ENCODE assay signal across 8 cellular contexts in the genomic region with DNA sequence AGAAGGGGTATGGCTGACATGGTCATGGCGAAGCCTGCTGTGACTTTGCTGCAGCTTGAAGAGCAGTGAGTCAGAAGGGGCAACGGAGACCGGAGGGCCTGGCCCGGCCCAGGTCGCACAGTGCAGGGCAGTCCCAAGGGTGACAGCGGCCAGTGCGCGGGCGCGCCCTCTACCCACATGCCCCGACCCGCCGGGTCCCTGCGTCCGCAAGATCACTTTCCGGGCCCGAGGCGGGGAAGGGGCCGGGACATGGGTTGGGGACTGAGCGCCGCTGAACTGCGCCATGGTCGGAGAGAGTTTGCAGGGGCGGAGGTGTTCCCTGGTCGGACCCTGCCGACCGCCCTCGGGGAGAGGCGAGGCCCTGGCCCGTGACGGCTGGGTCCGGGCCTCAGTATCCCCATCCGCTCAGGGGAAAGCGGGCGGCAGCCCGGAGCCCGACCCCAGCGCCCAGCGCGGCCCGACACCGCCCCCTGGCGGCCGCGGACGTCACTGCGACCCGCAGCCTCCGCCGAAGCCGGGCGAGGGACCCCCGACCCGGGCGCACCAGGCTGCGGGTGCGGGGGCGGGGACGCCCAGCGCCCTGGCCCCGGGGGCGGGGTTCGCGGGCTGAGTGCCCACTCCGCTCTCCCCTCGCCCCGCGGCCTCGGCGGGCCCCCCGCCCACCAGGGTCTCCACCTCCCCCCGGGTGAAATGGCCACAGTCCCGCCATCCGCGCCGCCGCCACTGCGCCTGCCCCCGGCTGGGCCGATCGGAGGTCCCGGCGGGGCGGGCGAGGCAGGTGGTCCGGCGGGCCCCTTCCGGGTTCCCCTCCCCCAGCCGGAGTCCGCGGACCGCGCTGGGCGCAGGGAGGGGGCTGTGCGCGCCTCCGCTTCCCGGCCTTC. TPM values are rescaled to one million over a fixed set of nuclear protein-coding genes. Genes with fewer than 3 reads are reported as not detected.
DNase-seq lines count a peak whose midpoint lies in the region; ATAC-seq and TF ChIP-seq lines count a peak whose summit lies in the region.

No MANE protein-coding gene starts in this region.

- peak; percentile 60 for DNase-seq in ELR (ENCODE audit: low read depth)
- peak; percentile 55 for DNase-seq in GM23248
- DNase-seq in NCI-H69 (lab: John Stamatoyannopoulos, UW), result peak; percentile 62
- DNase-seq in activated T-cell treated with anti-CD3 and anti-CD28 coated beads for 48 hours (ENCODE audit: low read depth), result peak; percentile 66
- DNase-seq in esophagus muscularis mucosa (ENCODE audit: extremely low spot score), result no peak
- peak; percentile 72 for DNase-seq in natural killer cell
- DNase-seq in superior temporal gyrus (ENCODE audit: extremely low spot score), result no peak

- no peak for TF ChIP-seq POLR2A in esophagus muscularis mucosa (IDR thresholded peaks at IDR 0.05; ENCODE audit: low read depth)

- H3K27me3 ChIP-seq in GM23248 (replicated peaks; ENCODE audit: insufficient read depth) (no peaks in the 10 kb centered on the region), esophagus muscularis mucosa (no peaks in the 10 kb centered on the region)

- no peak for TF ChIP-seq EP300 in esophagus muscularis mucosa (IDR thresholded peaks at IDR 0.05)

- peaks cover 4 to 9% of the 10 kb centered on the region in 2 donors for H3K4me1 Mint-ChIP-seq in natural killer cell

- in situ Hi-C loops in GM23248 (cut with MboI), result no loop called here

- H3K9me3 ChIP-seq in GM23248 (ENCODE audit: low read depth) (no peaks in the 10 kb centered on the region), esophagus muscularis mucosa (no peaks in the 10 kb centered on the region)

- H3K9ac ChIP-seq in GM23248, result peak overlapping the region; percentile 85

- H3F3A ChIP-seq in GM23248 (ENCODE audit: insufficient read depth), result no peaks in the 10 kb centered on the region

- H3K36me3 Mint-ChIP-seq in natural killer cell, result no peaks in the 10 kb centered on the region

- peak overlapping the region; percentile 77 for H3K4me3 ChIP-seq in GM23248
- H3K4me3 ChIP-seq in esophagus muscularis mucosa, result peak overlapping the region; percentile 75 to 95 (median 94)

- H4K20me1 ChIP-seq in GM23248 (ENCODE audit: insufficient read depth), result no peaks in the 10 kb centered on the region

- peak; percentile 84 to 93 (median 91) for ATAC-seq in natural killer cell

- no peaks in the 10 kb centered on the region for H3K9me2 ChIP-seq in GM23248 (ENCODE audit: insufficient read depth)

- intact Hi-C loops in esophagus muscularis mucosa (cut with DNase I) (loop anchor here (1.0 kb wide), 1 partner anchor 77 kb away; no protein-coding TSS in a partner anchor), natural killer cell (cut with micrococcal nuclease) (loop anchor here (1.0 to 10.0 kb wide), 4 partner anchors 78 to 279 kb away; a partner anchor contains a TSS)

- peak overlapping the region; percentile 53 to 81 for H3K27ac Mint-ChIP-seq in natural killer cell

- no peaks in the 10 kb centered on the region for H3K36me3 ChIP-seq in GM23248 (ENCODE audit: low read depth)
- no peaks in the 10 kb centered on the region for H3K36me3 ChIP-seq in esophagus muscularis mucosa

- no peaks in the 10 kb centered on the region for H3K79me2 ChIP-seq in GM23248 (ENCODE audit: insufficient read depth)

- peak overlapping the region; percentile 91 for H3K4me3 Mint-ChIP-seq in natural killer cell

- H3K9me3 Mint-ChIP-seq in natural killer cell, result no peaks in the 10 kb centered on the region

- H3K27me3 Mint-ChIP-seq in natural killer cell (ENCODE audit: low read depth in 2 of 2), result peaks cover 0 to 8% of the 10 kb centered on the region in 2 donors

- 2% methylated on average over 41 to 43 of the region's 98 CpGs for WGBS in GM23248 (ENCODE audit: low coverage in 1 of 2, low lambda C conversion rate in 2 of 2, missing lambda C conversion rate in 2 of 2), 2 experiments
- WGBS in esophagus muscularis mucosa, result 4% methylated on average over 10 of the region's 98 CpGs

- H3K27ac ChIP-seq in GM23248, result no peak overlapping the region
- H3K27ac ChIP-seq in esophagus muscularis mucosa (replicated peaks in 1 of 4), result peak overlapping the region; percentile 67 to 87 (median 74)
- H3K27ac ChIP-seq in temporal lobe (ENCODE audit: low read depth, low read length), result peak overlapping the region; percentile 36

- H2AFZ ChIP-seq in GM23248, result peak overlapping the region; percentile 95

- no peaks in the 10 kb centered on the region for H3K4me1 ChIP-seq in GM23248 (ENCODE audit: insufficient read depth)
- H3K4me1 ChIP-seq in esophagus muscularis mucosa, result peaks cover 6 to 14% (median 13%) of the 10 kb centered on the region in 4 donors

- peak overlapping the region; percentile 77 for H3K4me2 ChIP-seq in GM23248 (ENCODE audit: unreplicated experiment)

- TF ChIP-seq CTCF in esophagus muscularis mucosa (IDR thresholded peaks at IDR 0.05), result peak; percentile 96 to 99 (median 99)
- peak; percentile 97 for TF ChIP-seq CTCF in natural killer cell (IDR thresholded peaks at IDR 0.05)

RNA-seq across cellular contexts. Expression of a gene that starts 7.2 kb away (rescaled TPM):
- total RNA-seq in GM23248 (2014; rRNA removed; shearing (Covaris generic)), result 14.9 and 22.8 TPM in 2 replicates
- polyA plus RNA-seq in GM23248 (2016; fragmentation: Nextera tagmentation; extraction: Ambion mirVana), result 2.1 and 2.3 TPM in 2 replicates
- total RNA-seq in esophagus muscularis mucosa (10 to 100 TPM; 33.2 to 74.0 (median 54.2) TPM), natural killer cell (10 to 100 TPM in 1 of 3 donors, 1 to 10 TPM in 2; 4.0 to 11.0 (median 9.6) TPM), temporal lobe (6.1 TPM)

Comparison
In these comparisons a context has a peak if more than half of its experiments do, and no peak if none do; other contexts are left out.
1. DNase-seq: peak in ELR (single experiment), GM23248 (single experiment), NCI-H69 (single experiment), activated T-cell treated with anti-CD3 and anti-CD28 coated beads for 48 hours (single experiment) and natural killer cell (single experiment); none in esophagus muscularis mucosa (single experiment) and superior temporal gyrus (single experiment).